11 cellular contexts compared by ENCODE assay signal in genomic region chr10:96758423-96758822, GRCh38. TPM values are rescaled to one million over a fixed set of nuclear protein-coding genes. Genes with fewer than 3 reads are reported as not detected.
DNase-seq lines count a peak whose midpoint lies in the region; ATAC-seq and TF ChIP-seq lines count a peak whose summit lies in the region.
"Had no signal": no experiment of that assay in that cellular context is flagged by ENCODE, and none has a peak within 500 bp of the region (broad histone marks: within the 10 kb centered on the region; RNA-seq: fewer than 3 reads in every experiment).

No MANE protein-coding gene starts in this region.

- no peak overlapping the region for H2AFZ ChIP-seq in MM.1S (ENCODE audit: low read length)

- no peak overlapping the region for H3K9ac ChIP-seq in MM.1S (ENCODE audit: low read length)

- H4K20me1 ChIP-seq in MM.1S (ENCODE audit: insufficient read depth, low read length): no peaks in the 10 kb centered on the region

- peak; percentile 82 for ATAC-seq in GM18858 (IDR thresholded peaks at IDR 0.05; ENCODE audit: unreplicated experiment)
- peak; percentile 86 for ATAC-seq in GM21825 (IDR thresholded peaks at IDR 0.05; ENCODE audit: unreplicated experiment)
- no peak for ATAC-seq in omental fat pad (ENCODE audit: low FRiP score)
- no peak for ATAC-seq in HG02885 (IDR thresholded peaks at IDR 0.05; ENCODE audit: poor library complexity, unreplicated experiment)

- peaks cover 23% of the 10 kb centered on the region for H3K4me1 ChIP-seq in MM.1S (ENCODE audit: low read length)

- H3K27ac ChIP-seq in MM.1S (ENCODE audit: low read length) (peak overlapping the region; percentile 41; the same call in 1 of the 2 replicates), WERI-Rb-1 (no peak overlapping the region)

- TF ChIP-seq CTCF in MM.1S (IDR thresholded peaks at IDR 0.05; ENCODE audit: low read length) (no peak), WERI-Rb-1 (IDR thresholded peaks at IDR 0.05; ENCODE audit: low read depth, low read length) (no peak), omental fat pad (IDR thresholded peaks at IDR 0.05) (no peak)

- no peaks in the 10 kb centered on the region for H3K9me2 ChIP-seq in MM.1S (replicated peaks; ENCODE audit: insufficient read depth, low read length)

- no peaks in the 10 kb centered on the region for H3K36me3 ChIP-seq in MM.1S (replicated peaks; ENCODE audit: insufficient read depth, low read length)
- no peaks in the 10 kb centered on the region for H3K36me3 ChIP-seq in WERI-Rb-1

- H3K4me3 ChIP-seq in MM.1S (ENCODE audit: low read length) (no peak overlapping the region), WERI-Rb-1 (ENCODE audit: low read depth, low read length) (no peak overlapping the region)

- peaks cover 9% of the 10 kb centered on the region for H3F3A ChIP-seq in MM.1S (ENCODE audit: insufficient read depth, low read length)

- no peaks in the 10 kb centered on the region for H3K27me3 ChIP-seq in MM.1S (replicated peaks; ENCODE audit: insufficient read depth, low read length)
- H3K27me3 ChIP-seq in WERI-Rb-1 (ENCODE audit: insufficient read depth, low read depth, severe bottlenecking): no peaks in the 10 kb centered on the region

- H3K9me3 ChIP-seq in MM.1S (replicated peaks; ENCODE audit: insufficient read depth, low read length) (no peaks in the 10 kb centered on the region), WERI-Rb-1 (ENCODE audit: severe bottlenecking) (no peaks in the 10 kb centered on the region)

- DNase-seq in MM.1S (peak; percentile 86), medulla oblongata (ENCODE audit: extremely low spot score) (peak; percentile 57), WERI-Rb-1 (no peak), omental fat pad (ENCODE audit: low spot score) (no peak), T1000 (lab: John Stamatoyannopoulos, UW) (no peak)
- DNase-seq: endodermal cell, mesendoderm, NCI-H2107 had no signal

- H3K4me2 ChIP-seq in MM.1S (ENCODE audit: low read depth, low read length): peak overlapping the region; percentile 28

- H3K79me2 ChIP-seq in MM.1S (ENCODE audit: low read length): no peaks in the 10 kb centered on the region

RNA-seq across cellular contexts. Expression of gene PIK3AP1, which starts 38.1 kb away (rescaled TPM):
- 10 to 100 TPM; 16.6 to 34.7 (median 29.7) TPM for total RNA-seq in omental fat pad

Comparison
In these comparisons a context has a peak if more than half of its experiments do, and no peak if none do; other contexts are left out.
1. ATAC-seq: peak in GM18858 (single experiment) and GM21825 (single experiment); none in omental fat pad (single experiment) and HG02885 (single experiment).
2. DNase-seq: peak in MM.1S (single experiment) and medulla oblongata (single experiment); none in WERI-Rb-1 (single experiment), omental fat pad (single experiment) and T1000 (single experiment).